2 cellular contexts compared by ENCODE assay signal in the genomic region with DNA sequence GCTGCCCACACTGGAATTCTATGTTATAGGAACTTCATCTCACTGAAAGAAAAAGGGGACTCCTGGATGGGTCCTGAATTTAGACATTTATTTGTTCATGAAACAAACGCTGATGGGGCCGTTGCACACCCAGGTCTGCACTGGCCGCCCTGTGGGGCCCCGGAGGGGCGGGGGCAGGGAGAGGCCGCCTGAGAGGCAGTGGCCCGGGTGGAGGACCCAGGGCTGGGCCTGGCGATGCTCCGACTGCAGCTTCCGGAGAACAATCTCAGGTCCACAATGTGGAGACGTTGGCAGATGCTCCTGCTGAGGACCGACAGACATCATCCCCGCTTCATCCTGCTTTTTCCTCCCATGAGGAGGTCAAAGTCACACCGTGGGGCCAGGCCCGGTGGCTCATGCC.
TF ChIP-seq lines count a peak whose summit lies in the region.

No MANE protein-coding gene starts in this region.

TF ChIP-seq in A549, 52 proteins besides CTCF, POLR2A, EP300 and RAD21:
- TF ChIP-seq CHD2 (IDR thresholded peaks at IDR 0.05; ENCODE audit: low read length, partially characterized antibody) (no peak), HOXA7 (CRISPR knock-in tag; IDR thresholded peaks at IDR 0.05) (no peak), JUN (IDR thresholded peaks at IDR 0.05) (no peak), RARB (CRISPR knock-in tag; IDR thresholded peaks at IDR 0.05) (no peak), TP53 (CRISPR knock-in tag; IDR thresholded peaks at IDR 0.05) (no peak), SMC3 (IDR thresholded peaks at IDR 0.05) (no peak)
- TF ChIP-seq, protein P1, sequence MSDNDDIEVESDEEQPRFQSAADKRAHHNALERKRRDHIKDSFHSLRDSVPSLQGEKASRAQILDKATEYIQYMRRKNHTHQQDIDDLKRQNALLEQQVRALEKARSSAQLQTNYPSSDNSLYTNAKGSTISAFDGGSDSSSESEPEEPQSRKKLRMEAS (IDR thresholded peaks at IDR 0.05): no peak
TF ChIP-seq in A549: peak in this region for 0.

TF ChIP-seq in HEK293, 187 proteins besides CTCF, POLR2A, EP300 and RAD21:
- 0 out of 2 replicates have a peak, but pooled peaks have one; percentile 35 for TF ChIP-seq KLF1 (tag by site-specific recombination; IDR thresholded peaks at IDR 0.05)
- TF ChIP-seq, protein P2, sequence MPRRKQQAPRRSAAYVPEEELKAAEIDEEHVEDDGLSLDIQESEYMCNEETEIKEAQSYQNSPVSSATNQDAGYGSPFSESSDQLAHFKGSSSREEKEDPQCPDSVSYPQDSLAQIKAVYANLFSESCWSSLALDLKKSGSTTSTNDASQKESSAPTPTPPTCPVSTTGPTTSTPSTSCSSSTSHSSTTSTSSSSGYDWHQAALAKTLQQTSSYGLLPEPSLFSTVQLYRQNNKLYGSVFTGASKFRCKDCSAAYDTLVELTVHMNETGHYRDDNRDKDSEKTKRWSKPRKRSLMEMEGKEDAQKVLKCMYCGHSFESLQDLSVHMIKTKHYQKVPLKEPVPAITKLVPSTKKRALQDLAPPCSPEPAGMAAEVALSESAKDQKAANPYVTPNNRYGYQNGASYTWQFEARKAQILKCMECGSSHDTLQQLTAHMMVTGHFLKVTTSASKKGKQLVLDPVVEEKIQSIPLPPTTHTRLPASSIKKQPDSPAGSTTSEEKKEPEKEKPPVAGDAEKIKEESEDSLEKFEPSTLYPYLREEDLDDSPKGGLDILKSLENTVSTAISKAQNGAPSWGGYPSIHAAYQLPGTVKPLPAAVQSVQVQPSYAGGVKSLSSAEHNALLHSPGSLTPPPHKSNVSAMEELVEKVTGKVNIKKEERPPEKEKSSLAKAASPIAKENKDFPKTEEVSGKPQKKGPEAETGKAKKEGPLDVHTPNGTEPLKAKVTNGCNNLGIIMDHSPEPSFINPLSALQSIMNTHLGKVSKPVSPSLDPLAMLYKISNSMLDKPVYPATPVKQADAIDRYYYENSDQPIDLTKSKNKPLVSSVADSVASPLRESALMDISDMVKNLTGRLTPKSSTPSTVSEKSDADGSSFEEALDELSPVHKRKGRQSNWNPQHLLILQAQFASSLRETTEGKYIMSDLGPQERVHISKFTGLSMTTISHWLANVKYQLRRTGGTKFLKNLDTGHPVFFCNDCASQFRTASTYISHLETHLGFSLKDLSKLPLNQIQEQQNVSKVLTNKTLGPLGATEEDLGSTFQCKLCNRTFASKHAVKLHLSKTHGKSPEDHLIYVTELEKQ (tag by site-specific recombination; IDR thresholded peaks at IDR 0.05; ENCODE audit: borderline replicate concordance): no peak
- TF ChIP-seq, protein P3, sequence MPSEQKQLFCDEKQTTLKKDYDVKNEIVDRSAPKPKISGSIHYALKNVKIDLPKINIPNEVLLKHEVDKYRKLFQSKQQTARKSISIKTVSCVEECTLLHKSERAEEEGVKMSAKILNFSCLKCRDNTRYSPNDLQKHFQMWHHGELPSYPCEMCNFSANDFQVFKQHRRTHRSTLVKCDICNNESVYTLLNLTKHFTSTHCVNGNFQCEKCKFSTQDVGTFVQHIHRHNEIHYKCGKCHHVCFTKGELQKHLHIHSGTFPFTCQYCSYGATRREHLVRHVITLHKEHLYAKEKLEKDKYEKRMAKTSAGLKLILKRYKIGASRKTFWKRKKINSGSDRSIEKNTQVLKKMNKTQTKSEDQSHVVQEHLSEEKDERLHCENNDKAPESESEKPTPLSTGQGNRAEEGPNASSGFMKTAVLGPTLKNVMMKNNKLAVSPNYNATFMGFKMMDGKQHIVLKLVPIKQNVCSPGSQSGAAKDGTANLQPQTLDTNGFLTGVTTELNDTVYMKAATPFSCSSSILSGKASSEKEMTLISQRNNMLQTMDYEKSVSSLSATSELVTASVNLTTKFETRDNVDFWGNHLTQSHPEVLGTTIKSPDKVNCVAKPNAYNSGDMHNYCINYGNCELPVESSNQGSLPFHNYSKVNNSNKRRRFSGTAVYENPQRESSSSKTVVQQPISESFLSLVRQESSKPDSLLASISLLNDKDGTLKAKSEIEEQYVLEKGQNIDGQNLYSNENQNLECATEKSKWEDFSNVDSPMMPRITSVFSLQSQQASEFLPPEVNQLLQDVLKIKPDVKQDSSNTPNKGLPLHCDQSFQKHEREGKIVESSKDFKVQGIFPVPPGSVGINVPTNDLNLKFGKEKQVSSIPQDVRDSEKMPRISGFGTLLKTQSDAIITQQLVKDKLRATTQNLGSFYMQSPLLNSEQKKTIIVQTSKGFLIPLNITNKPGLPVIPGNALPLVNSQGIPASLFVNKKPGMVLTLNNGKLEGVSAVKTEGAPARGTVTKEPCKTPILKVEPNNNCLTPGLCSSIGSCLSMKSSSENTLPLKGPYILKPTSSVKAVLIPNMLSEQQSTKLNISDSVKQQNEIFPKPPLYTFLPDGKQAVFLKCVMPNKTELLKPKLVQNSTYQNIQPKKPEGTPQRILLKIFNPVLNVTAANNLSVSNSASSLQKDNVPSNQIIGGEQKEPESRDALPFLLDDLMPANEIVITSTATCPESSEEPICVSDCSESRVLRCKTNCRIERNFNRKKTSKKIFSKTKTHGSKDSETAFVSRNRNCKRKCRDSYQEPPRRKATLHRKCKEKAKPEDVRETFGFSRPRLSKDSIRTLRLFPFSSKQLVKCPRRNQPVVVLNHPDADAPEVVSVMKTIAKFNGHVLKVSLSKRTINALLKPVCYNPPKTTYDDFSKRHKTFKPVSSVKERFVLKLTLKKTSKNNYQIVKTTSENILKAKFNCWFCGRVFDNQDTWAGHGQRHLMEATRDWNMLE (tag by site-specific recombination; conservative IDR thresholded peaks at IDR 0.05; ENCODE audit: low read depth): no peak
- TF ChIP-seq ZNF521 (tag by site-specific recombination; IDR thresholded peaks at IDR 0.05): no peak
- TF ChIP-seq ZNF24 (tag by site-specific recombination; IDR thresholded peaks at IDR 0.05): no peak
- TF ChIP-seq OVOL3 (tag by site-specific recombination; IDR thresholded peaks at IDR 0.05): no peak
- no peak for TF ChIP-seq ZNF560 (tag by site-specific recombination; IDR thresholded peaks at IDR 0.05; ENCODE audit: borderline replicate concordance)
